In the genomic region with DNA sequence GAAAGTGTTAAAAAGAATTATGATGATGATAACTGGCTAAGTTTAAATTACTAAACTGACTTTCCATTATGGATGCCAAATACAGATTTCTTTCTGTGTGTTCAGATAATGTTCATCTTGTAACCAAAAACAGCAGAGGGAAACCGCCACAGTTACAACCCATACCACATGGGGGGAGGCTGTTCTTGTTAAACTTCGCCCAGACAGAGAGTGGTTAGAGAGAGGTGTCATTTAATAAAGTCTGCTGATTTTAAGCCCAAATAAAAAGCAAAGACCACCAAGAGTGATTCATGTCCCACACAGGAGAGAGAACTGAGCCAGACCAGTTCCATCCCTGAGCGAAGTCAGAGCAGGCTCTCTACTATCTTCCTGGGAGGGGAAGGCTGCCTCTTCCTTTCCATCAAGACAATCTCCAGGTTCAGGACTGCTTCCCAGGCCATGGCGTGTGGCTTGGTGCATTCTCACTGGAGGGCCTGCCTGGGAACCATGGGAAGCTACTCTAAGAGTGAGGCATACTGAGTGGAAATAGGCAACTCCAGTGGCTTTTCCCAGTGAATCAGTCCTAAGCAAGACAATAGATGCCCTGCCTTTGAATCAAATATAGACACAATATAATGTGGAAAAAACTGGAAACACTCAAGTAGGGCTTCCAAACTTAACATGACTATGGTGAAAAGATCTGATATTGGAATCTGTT, we compare ENCODE assay signal across 17 cellular contexts.
"Had no signal": no experiment of that assay in that cellular context is flagged by ENCODE, and none has a peak within 500 bp of the region (broad histone marks: within the 10 kb centered on the region; RNA-seq: fewer than 3 reads in every experiment).

No MANE protein-coding gene starts in this region.

- H3K27ac Mint-ChIP-seq: activated CD4-positive, alpha-beta T cell treated with anti-CD3 and anti-CD28 coated beads, Interleukin-2, amount 10 ng/mL, durations not matched to agents 7 days and 5 days; activated naive CD4-positive, alpha-beta T cell treated with anti-CD3 and anti-CD28 coated beads for 36 hours; activated naive CD8-positive, alpha-beta T cell treated with anti-CD3 and anti-CD28 coated beads, Interleukin-2, amount 50 U/mL, for 24 hours; endodermal cell; stimulated activated naive B cell treated with anti-CD40 and anti-IgM and Interleukin-4, amounts not matched to agents 10 μg/mL and 1 μg/mL and 100 μg/mL, for 72 hours had no signal

- H3K79me2 ChIP-seq: parathyroid adenoma had no signal

- H3K9me3 ChIP-seq: left lung, neutrophil, tibial artery had no signal

- H3K27ac ChIP-seq: left lung, neutrophil, parathyroid adenoma, tibial artery had no signal

- H2AFZ ChIP-seq: parathyroid adenoma had no signal

- H3K9me3 Mint-ChIP-seq: activated CD4-positive, alpha-beta T cell treated with anti-CD3 and anti-CD28 coated beads, Interleukin-2, amount 10 ng/mL, durations not matched to agents 7 days and 5 days; activated naive CD4-positive, alpha-beta T cell treated with anti-CD3 and anti-CD28 coated beads for 36 hours; activated naive CD8-positive, alpha-beta T cell treated with anti-CD3 and anti-CD28 coated beads, Interleukin-2, amount 50 U/mL, for 24 hours; activated T-cell treated with anti-CD3 and anti-CD28 coated beads, Interleukin-2, amount 50 U/mL, for 4 hours; endodermal cell; stimulated activated naive B cell treated with anti-CD40 and anti-IgM and Interleukin-4, amounts not matched to agents 10 μg/mL and 1 μg/mL and 100 μg/mL, for 72 hours had no signal

- H3K4me3 Mint-ChIP-seq: activated CD4-positive, alpha-beta T cell treated with anti-CD3 and anti-CD28 coated beads, Interleukin-2, amount 10 ng/mL, durations not matched to agents 7 days and 5 days; activated naive CD4-positive, alpha-beta T cell treated with anti-CD3 and anti-CD28 coated beads for 36 hours; activated naive CD8-positive, alpha-beta T cell treated with anti-CD3 and anti-CD28 coated beads, Interleukin-2, amount 50 U/mL, for 24 hours; activated T-cell treated with anti-CD3 and anti-CD28 coated beads, Interleukin-2, amount 50 U/mL, for 4 hours; endodermal cell; stimulated activated naive B cell treated with anti-CD40 and anti-IgM and Interleukin-4, amounts not matched to agents 10 μg/mL and 1 μg/mL and 100 μg/mL, for 72 hours had no signal

- H3K27me3 ChIP-seq: left lung, tibial artery had no signal

- H3K4me1 Mint-ChIP-seq: activated CD4-positive, alpha-beta T cell treated with anti-CD3 and anti-CD28 coated beads, Interleukin-2, amount 10 ng/mL, durations not matched to agents 7 days and 5 days; activated naive CD8-positive, alpha-beta T cell treated with anti-CD3 and anti-CD28 coated beads, Interleukin-2, amount 50 U/mL, for 24 hours; stimulated activated naive B cell treated with anti-CD40 and anti-IgM and Interleukin-4, amounts not matched to agents 10 μg/mL and 1 μg/mL and 100 μg/mL, for 72 hours had no signal

- H3K9ac ChIP-seq: parathyroid adenoma had no signal

- H3K36me3 Mint-ChIP-seq: stimulated activated naive B cell treated with anti-CD40 and anti-IgM and Interleukin-4, amounts not matched to agents 10 μg/mL and 1 μg/mL and 100 μg/mL, for 72 hours had no signal

- H3K4me3 ChIP-seq: left lung, tibial artery had no signal

- DNase-seq: activated CD4-positive, alpha-beta T cell treated with anti-CD3 and anti-CD28 coated beads, Interleukin-2, amount 10 ng/mL, durations not matched to agents 7 days and 5 days; activated CD8-positive, alpha-beta memory T cell treated with anti-CD3 and anti-CD28 coated beads, Interleukin-2, amount 50 U/mL, for 4 hours; activated naive CD4-positive, alpha-beta T cell treated with anti-CD3 and anti-CD28 coated beads for 36 hours; activated naive CD8-positive, alpha-beta T cell treated with anti-CD3 and anti-CD28 coated beads, Interleukin-2, amount 50 U/mL, for 24 hours; activated T-cell treated with anti-CD3 and anti-CD28 coated beads, Interleukin-2, amount 50 U/mL, for 4 hours; aorta; endodermal cell; foreskin melanocyte; glutamatergic neuron; hypothalamus; islet precursor cell; left lung; stimulated activated naive B cell treated with anti-CD40 and anti-IgM and Interleukin-4, amounts not matched to agents 10 μg/mL and 1 μg/mL and 100 μg/mL, for 72 hours; T1000; tibial artery had no signal

- H3K36me3 ChIP-seq: left lung, neutrophil, tibial artery had no signal

- H3K4me1 ChIP-seq: parathyroid adenoma had no signal
